Comparison of ENCODE assay signal across 9 cellular contexts in the genomic region with DNA sequence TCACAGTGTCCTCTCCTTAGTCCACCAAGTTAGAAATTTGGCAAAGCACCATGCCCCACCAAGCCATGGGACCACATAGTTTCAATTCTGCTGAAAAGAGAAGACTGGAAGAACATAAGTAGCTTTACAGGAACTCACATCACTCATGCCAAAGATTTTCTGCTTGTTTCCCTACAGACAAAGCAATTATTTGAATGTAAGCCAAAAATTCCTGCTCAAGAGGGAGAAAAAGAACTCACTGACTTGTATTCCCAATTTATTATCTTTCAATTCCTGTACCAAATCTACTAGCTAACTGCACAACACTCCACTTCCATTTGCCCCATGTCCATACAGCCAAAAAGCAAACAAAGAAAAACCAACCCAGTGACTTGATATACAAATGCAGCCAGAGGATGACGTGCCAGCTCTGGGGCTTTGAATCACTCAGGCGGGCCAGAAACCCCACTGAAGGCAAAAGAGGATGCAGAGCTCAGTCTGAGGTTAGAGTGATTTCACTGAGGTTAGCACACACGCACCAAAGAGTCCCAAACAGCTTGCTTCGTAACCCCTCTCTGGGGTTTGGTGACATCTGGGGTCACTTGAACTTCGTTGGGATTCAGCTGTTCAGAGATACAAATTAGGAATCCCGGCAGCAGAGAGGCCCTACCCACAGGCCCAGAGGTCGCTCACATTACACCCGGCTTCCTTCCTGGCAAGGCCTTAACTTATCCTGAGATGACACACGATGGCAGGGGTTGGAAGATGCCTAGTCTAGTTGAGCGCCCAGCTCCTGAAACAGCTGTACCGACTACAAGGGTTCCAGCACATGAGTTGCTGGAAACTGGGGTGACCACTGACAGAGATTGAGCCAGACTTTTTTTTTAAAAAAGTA. TPM values are rescaled to one million over a fixed set of nuclear protein-coding genes. Genes with fewer than 3 reads are reported as not detected.
DNase-seq lines count a peak whose midpoint lies in the region; ATAC-seq, FAIRE-seq and TF ChIP-seq lines count a peak whose summit lies in the region.
"Had no signal": no experiment of that assay in that cellular context is flagged by ENCODE, and none has a peak within 500 bp of the region (broad histone marks: within the 10 kb centered on the region; RNA-seq: fewer than 3 reads in every experiment).

No MANE protein-coding gene starts in this region.

- H3K4me3 ChIP-seq in kidney (ENCODE audit: low read length in 2 of 2) = peak overlapping the region; percentile 67 to 81

- peak; percentile 45 for ATAC-seq in HG03064 (IDR thresholded peaks at IDR 0.05; ENCODE audit: low read depth, unreplicated experiment)

- no peaks in the 10 kb centered on the region for H3K36me3 ChIP-seq in kidney (ENCODE audit: control insufficient read depth in 1 of 2, insufficient read depth in 2 of 2, low read length in 2 of 2)

- no peak for FAIRE-seq in kidney (lab: Jason Lieb, UNC)
- FAIRE-seq: G401.6 had no signal

- H3K9ac ChIP-seq in kidney (ENCODE audit: low read length in 2 of 2) = peak overlapping the region in 1 of 2 donors; percentile 6

- no peak for TF ChIP-seq CTCF in kidney (IDR thresholded peaks at IDR 0.05; ENCODE audit: borderline replicate concordance, extremely low read depth, insufficient read depth)

- H3K9me3 ChIP-seq in kidney (ENCODE audit: control insufficient read depth in 1 of 2, low read length in 2 of 2) = no peaks in the 10 kb centered on the region

- peaks cover 8% of the 10 kb centered on the region in 2 donors for H3K4me1 ChIP-seq in kidney (ENCODE audit: control insufficient read depth in 1 of 2, insufficient read depth in 1 of 2, low read depth in 1 of 2, low read length in 2 of 2)

- peak overlapping the region; percentile 54 to 62 for H3K27ac ChIP-seq in kidney (ENCODE audit: low read depth in 2 of 2, low read length in 2 of 2)

- intact Hi-C loops in kidney (cut with DNase I) = no loop called here

- DNase-seq in activated gamma-delta T cell treated with Interleukin-2 at 50 U/mL for 16 hours = peak; percentile 72
- DNase-seq in activated gamma-delta T cell (lab: John Stamatoyannopoulos, UW) = no peak
- peak; percentile 70 for DNase-seq in T follicular helper cell (ENCODE audit: low read depth)
- peak; percentile 59 for DNase-seq in amniotic epithelial cell (ENCODE audit: low read depth)
- DNase-seq in kidney = peak; percentile 87
- peak; percentile 63 for DNase-seq in stimulated activated CD4-positive, alpha-beta T cell treated with anti-CD3 and anti-CD28 coated beads, Interleukin-2, amount 100 ng/mL, for 4 hours (ENCODE audit: low read depth)
- DNase-seq in DMS114 treated with DMSO at 0.1 percent for 48 hours (lab: John Stamatoyannopoulos, UW; ENCODE audit: unreplicated experiment) = no peak

RNA-seq across cellular contexts. Expression of gene RFTN1, which starts 1.7 kb away (rescaled TPM):
- total RNA-seq in kidney = 34.1 TPM
- 15.3 TPM for polyA plus RNA-seq in kidney (ENCODE audit: insufficient read depth, low read depth, low replicate concordance)

Comparison
In these comparisons a context has a peak if more than half of its experiments do, and no peak if none do; other contexts are left out.
1. DNase-seq: peak in activated gamma-delta T cell treated with Interleukin-2 at 50 U/mL for 16 hours (single experiment), T follicular helper cell (single experiment), amniotic epithelial cell (single experiment), kidney (single experiment) and stimulated activated CD4-positive, alpha-beta T cell treated with anti-CD3 and anti-CD28 coated beads, Interleukin-2, amount 100 ng/mL, for 4 hours (single experiment); none in activated gamma-delta T cell (single experiment) and DMS114 treated with DMSO at 0.1 percent for 48 hours (single experiment).